9 cellular contexts compared by ENCODE assay signal in genomic region chr18:48913201-48913600, GRCh38.
DNase-seq lines count a peak whose midpoint lies in the region; TF ChIP-seq lines count a peak whose summit lies in the region.
"Had no signal": no experiment of that assay in that cellular context is flagged by ENCODE, and none has a peak within 500 bp of the region (broad histone marks: within the 10 kb centered on the region; RNA-seq: fewer than 3 reads in every experiment).

No MANE protein-coding gene starts in this region.

- no peak overlapping the region for H2AFZ ChIP-seq in OCI-LY1 (ENCODE audit: low read length)

- no peak overlapping the region for H3K4me3 ChIP-seq in OCI-LY1 (ENCODE audit: low read depth, low read length, poor library complexity, severe bottlenecking)

- H3K9me3 ChIP-seq in OCI-LY1 (ENCODE audit: low read length): no peaks in the 10 kb centered on the region

- H3K27me3 Mint-ChIP-seq in activated naive CD4-positive, alpha-beta T cell treated with anti-CD3 and anti-CD28 coated beads, Interleukin-2, amount 10 ng/mL, durations not matched to agents 7 days and 5 days: peaks cover 29% of the 10 kb centered on the region
- peaks cover 8% of the 10 kb centered on the region for H3K27me3 Mint-ChIP-seq in nephron (ENCODE audit: low read depth)

- peak; percentile 3 for DNase-seq in ELF-1 (ENCODE audit: low read depth, low spot score)
- DNase-seq in activated naive CD4-positive, alpha-beta T cell treated with anti-CD3 and anti-CD28 coated beads, Interleukin-2, amount 10 ng/mL, durations not matched to agents 7 days and 5 days: peak; percentile 65
- DNase-seq in NCI-H2227 (lab: John Stamatoyannopoulos, UW; ENCODE audit: unreplicated experiment): no peak
- DNase-seq in GDM1 (lab: John Stamatoyannopoulos, UW): no peak
- DNase-seq in NCI-H510A treated with DMSO at 0.1 percent for 48 hours (lab: John Stamatoyannopoulos, UW): no peak
- no peak for DNase-seq in DMS 273 treated with DMSO at 0.1 percent for 48 hours (lab: John Stamatoyannopoulos, UW)
- DNase-seq: foreskin fibroblast had no signal

- no peaks in the 10 kb centered on the region for H3K9me3 Mint-ChIP-seq in activated naive CD4-positive, alpha-beta T cell treated with anti-CD3 and anti-CD28 coated beads, Interleukin-2, amount 10 ng/mL, durations not matched to agents 7 days and 5 days
- H3K9me3 Mint-ChIP-seq in nephron: no peaks in the 10 kb centered on the region

- H3K36me3 Mint-ChIP-seq in activated naive CD4-positive, alpha-beta T cell treated with anti-CD3 and anti-CD28 coated beads, Interleukin-2, amount 10 ng/mL, durations not matched to agents 7 days and 5 days: peaks cover 8% of the 10 kb centered on the region
- H3K36me3 Mint-ChIP-seq in nephron (ENCODE audit: low read depth): peaks cover 3% of the 10 kb centered on the region

- peaks cover 22% of the 10 kb centered on the region for H3K27me3 ChIP-seq in OCI-LY1 (ENCODE audit: insufficient read depth, low read length)

- H3K27ac ChIP-seq in OCI-LY1 (ENCODE audit: low read depth, low read length, poor library complexity, severe bottlenecking): no peak overlapping the region

- no peak overlapping the region for H3K4me2 ChIP-seq in OCI-LY1 (ENCODE audit: low read length)

- H3K9me2 ChIP-seq in OCI-LY1 (ENCODE audit: low read depth, low read length): no peaks in the 10 kb centered on the region

- H3K9ac ChIP-seq in OCI-LY1 (ENCODE audit: low read length): no peak overlapping the region

- CTCF ChIA-PET in activated naive CD4-positive, alpha-beta T cell treated with anti-CD3 and anti-CD28 coated beads, Interleukin-2, amount 10 ng/mL, durations not matched to agents 7 days and 5 days (lab: Charles Lee): interaction anchor here (1.1 to 2.5 kb wide), 5 partner anchors 19 to 135 kb away, joined by 3 to 13 read pairs (median 3); no protein-coding TSS in a partner anchor

- H3F3A ChIP-seq in OCI-LY1 (ENCODE audit: insufficient read depth, low read length): no peaks in the 10 kb centered on the region

- no peaks in the 10 kb centered on the region for H3K36me3 ChIP-seq in OCI-LY1 (ENCODE audit: insufficient read depth, low read length)

- no peaks in the 10 kb centered on the region for H3K79me2 ChIP-seq in OCI-LY1 (ENCODE audit: insufficient read depth, low read length)

- no peaks in the 10 kb centered on the region for H4K20me1 ChIP-seq in OCI-LY1 (ENCODE audit: insufficient read depth, low read length)

- TF ChIP-seq CTCF in OCI-LY1 (IDR thresholded peaks at IDR 0.05; ENCODE audit: low read length) (peak; percentile 40; the same call in 1 of the 2 replicates), nephron (IDR thresholded peaks at IDR 0.05; ENCODE audit: unreplicated experiment in 3 of 3) (no peak)

- H3K27ac Mint-ChIP-seq in activated naive CD4-positive, alpha-beta T cell treated with anti-CD3 and anti-CD28 coated beads, Interleukin-2, amount 10 ng/mL, durations not matched to agents 7 days and 5 days: no peak overlapping the region
- peak overlapping the region; percentile 56 to 98 (median 92) for H3K27ac Mint-ChIP-seq in nephron

- H3K4me1 ChIP-seq in OCI-LY1 (ENCODE audit: insufficient read depth, low read length, severe bottlenecking): no peaks in the 10 kb centered on the region

- peaks cover 42% of the 10 kb centered on the region for H3K4me1 Mint-ChIP-seq in activated naive CD4-positive, alpha-beta T cell treated with anti-CD3 and anti-CD28 coated beads, Interleukin-2, amount 10 ng/mL, durations not matched to agents 7 days and 5 days
- peaks cover 47% of the 10 kb centered on the region for H3K4me1 Mint-ChIP-seq in nephron

- H3K4me3 Mint-ChIP-seq in activated naive CD4-positive, alpha-beta T cell treated with anti-CD3 and anti-CD28 coated beads, Interleukin-2, amount 10 ng/mL, durations not matched to agents 7 days and 5 days: no peak overlapping the region
- H3K4me3 Mint-ChIP-seq in nephron: no peak overlapping the region

Comparison
In these comparisons a context has a peak if more than half of its experiments do, and no peak if none do; other contexts are left out.
1. DNase-seq: peak in ELF-1 (single experiment) and activated naive CD4-positive, alpha-beta T cell treated with anti-CD3 and anti-CD28 coated beads, Interleukin-2, amount 10 ng/mL, durations not matched to agents 7 days and 5 days (single experiment); none in NCI-H2227 (single experiment), GDM1 (single experiment), NCI-H510A treated with DMSO at 0.1 percent for 48 hours (single experiment) and DMS 273 treated with DMSO at 0.1 percent for 48 hours (single experiment).